In the genomic region with DNA sequence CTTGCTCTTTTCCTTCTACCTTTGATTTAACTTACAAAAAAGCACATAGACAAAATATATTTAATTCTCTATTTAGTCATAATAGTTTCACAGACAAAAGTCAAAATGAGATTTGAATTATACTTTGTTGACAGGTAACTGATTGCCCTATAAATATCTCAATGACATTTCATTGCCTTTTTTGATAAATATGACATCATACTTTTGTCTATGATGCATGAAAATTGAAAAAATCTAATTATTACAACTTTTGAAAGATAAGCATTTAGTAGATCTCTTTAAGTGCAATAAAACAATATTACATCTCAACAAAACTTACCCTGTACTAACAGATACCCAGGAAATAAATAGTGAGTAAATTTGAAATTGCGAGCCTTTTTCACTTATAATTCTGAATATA, we compare ENCODE assay signal across 2 cellular contexts.
A peak's percentile ranks its signal among the peaks of the same experiment; 100 is the strongest.
TF ChIP-seq lines count a peak whose summit lies in the region.

No MANE protein-coding gene starts in this region.

TF ChIP-seq in HepG2, 621 proteins besides CTCF, POLR2A, EP300 and RAD21:
- TF ChIP-seq, protein P1, sequence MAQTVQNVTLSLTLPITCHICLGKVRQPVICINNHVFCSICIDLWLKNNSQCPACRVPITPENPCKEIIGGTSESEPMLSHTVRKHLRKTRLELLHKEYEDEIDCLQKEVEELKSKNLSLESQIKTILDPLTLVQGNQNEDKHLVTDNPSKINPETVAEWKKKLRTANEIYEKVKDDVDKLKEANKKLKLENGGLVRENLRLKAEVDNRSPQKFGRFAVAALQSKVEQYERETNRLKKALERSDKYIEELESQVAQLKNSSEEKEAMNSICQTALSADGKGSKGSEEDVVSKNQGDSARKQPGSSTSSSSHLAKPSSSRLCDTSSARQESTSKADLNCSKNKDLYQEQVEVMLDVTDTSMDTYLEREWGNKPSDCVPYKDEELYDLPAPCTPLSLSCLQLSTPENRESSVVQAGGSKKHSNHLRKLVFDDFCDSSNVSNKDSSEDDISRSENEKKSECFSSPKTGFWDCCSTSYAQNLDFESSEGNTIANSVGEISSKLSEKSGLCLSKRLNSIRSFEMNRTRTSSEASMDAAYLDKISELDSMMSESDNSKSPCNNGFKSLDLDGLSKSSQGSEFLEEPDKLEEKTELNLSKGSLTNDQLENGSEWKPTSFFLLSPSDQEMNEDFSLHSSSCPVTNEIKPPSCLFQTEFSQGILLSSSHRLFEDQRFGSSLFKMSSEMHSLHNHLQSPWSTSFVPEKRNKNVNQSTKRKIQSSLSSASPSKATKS (CRISPR knock-in tag; IDR thresholded peaks at IDR 0.05), result no peak
- TF ChIP-seq ATF7 (IDR thresholded peaks at IDR 0.05) (peak; percentile 93), ATF7 (CRISPR knock-in tag; IDR thresholded peaks at IDR 0.05) (no peak), IKZF1 (IDR thresholded peaks at IDR 0.05) (no peak), CREB1 (IDR thresholded peaks at IDR 0.05) (peak; percentile 40), CREB1 (CRISPR knock-in tag; IDR thresholded peaks at IDR 0.05) (no peak), GLI4 (CRISPR knock-in tag; IDR thresholded peaks at IDR 0.05; ENCODE audit: borderline replicate concordance) (no peak)

TF ChIP-seq in GM12878, 131 proteins besides CTCF, POLR2A, EP300 and RAD21:
- TF ChIP-seq ATF7 (IDR thresholded peaks at IDR 0.05; ENCODE audit: low read depth) (peak; percentile 44; the same call in 1 of the 2 replicates), YY1 (IDR thresholded peaks at IDR 0.05; ENCODE audit: low read depth, low read length) (no peak)
- TF ChIP-seq, protein P2, sequence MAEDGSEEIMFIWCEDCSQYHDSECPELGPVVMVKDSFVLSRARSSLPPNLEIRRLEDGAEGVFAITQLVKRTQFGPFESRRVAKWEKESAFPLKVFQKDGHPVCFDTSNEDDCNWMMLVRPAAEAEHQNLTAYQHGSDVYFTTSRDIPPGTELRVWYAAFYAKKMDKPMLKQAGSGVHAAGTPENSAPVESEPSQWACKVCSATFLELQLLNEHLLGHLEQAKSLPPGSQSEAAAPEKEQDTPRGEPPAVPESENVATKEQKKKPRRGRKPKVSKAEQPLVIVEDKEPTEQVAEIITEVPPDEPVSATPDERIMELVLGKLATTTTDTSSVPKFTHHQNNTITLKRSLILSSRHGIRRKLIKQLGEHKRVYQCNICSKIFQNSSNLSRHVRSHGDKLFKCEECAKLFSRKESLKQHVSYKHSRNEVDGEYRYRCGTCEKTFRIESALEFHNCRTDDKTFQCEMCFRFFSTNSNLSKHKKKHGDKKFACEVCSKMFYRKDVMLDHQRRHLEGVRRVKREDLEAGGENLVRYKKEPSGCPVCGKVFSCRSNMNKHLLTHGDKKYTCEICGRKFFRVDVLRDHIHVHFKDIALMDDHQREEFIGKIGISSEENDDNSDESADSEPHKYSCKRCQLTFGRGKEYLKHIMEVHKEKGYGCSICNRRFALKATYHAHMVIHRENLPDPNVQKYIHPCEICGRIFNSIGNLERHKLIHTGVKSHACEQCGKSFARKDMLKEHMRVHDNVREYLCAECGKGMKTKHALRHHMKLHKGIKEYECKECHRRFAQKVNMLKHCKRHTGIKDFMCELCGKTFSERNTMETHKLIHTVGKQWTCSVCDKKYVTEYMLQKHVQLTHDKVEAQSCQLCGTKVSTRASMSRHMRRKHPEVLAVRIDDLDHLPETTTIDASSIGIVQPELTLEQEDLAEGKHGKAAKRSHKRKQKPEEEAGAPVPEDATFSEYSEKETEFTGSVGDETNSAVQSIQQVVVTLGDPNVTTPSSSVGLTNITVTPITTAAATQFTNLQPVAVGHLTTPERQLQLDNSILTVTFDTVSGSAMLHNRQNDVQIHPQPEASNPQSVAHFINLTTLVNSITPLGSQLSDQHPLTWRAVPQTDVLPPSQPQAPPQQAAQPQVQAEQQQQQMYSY (CRISPR knock-in tag; IDR thresholded peaks at IDR 0.05), result no peak
